In the genomic region with DNA sequence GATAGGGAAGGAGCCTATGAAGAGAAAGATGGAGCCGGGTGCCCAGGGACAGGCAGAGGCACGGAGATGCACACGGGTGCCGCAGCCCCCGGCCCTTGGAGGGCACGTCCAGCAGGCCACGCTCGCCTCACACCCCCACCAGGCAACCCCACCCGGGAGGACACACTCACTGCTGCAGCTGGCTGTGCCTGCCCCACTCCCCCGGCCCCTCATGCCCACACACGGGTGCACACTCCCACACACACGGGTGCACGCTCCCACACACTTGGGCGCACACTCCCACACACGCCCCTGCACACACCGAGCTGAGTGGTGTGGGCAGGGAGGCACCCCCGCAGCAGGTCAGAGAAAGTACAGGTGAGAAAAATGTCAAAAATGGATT, we compare ENCODE assay signal across 19 cellular contexts. TPM values are rescaled to one million over a fixed set of nuclear protein-coding genes. Genes with fewer than 3 reads are reported as not detected.
DNase-seq lines count a peak whose midpoint lies in the region; ATAC-seq and TF ChIP-seq lines count a peak whose summit lies in the region.
"Had no signal": no experiment of that assay in that cellular context is flagged by ENCODE, and none has a peak within 500 bp of the region (broad histone marks: within the 10 kb centered on the region; RNA-seq: fewer than 3 reads in every experiment).

No MANE protein-coding gene starts in this region.

- H4K91ac ChIP-seq in trophoblast cell (ENCODE audit: low read depth, low read length), result no peak overlapping the region

- H2AK5ac ChIP-seq in trophoblast cell (ENCODE audit: low read length), result no peak overlapping the region

- H3K14ac ChIP-seq in trophoblast cell (ENCODE audit: low read length), result no peak overlapping the region

- H4K12ac ChIP-seq in trophoblast cell (ENCODE audit: low read depth, low read length), result no peak overlapping the region

- no peak overlapping the region for H3K4ac ChIP-seq in trophoblast cell (ENCODE audit: low read depth, low read length)

- no peak overlapping the region for H3K18ac ChIP-seq in trophoblast cell (ENCODE audit: low read length)

- H3K79me1 ChIP-seq in trophoblast cell (ENCODE audit: low read length), result no peaks in the 10 kb centered on the region

- H3K27me3 ChIP-seq in mammary epithelial cell (ENCODE audit: insufficient read depth, low read length) (no peaks in the 10 kb centered on the region), trophoblast cell (ENCODE audit: insufficient read depth, low read length) (no peaks in the 10 kb centered on the region), vagina (no peaks in the 10 kb centered on the region)
- H3K27me3 ChIP-seq: dorsolateral prefrontal cortex had no signal

- no peak for TF ChIP-seq CTCF in MCF 10A (IDR thresholded peaks at IDR 0.05; ENCODE audit: unreplicated experiment)
- TF ChIP-seq CTCF in mammary epithelial cell (conservative IDR thresholded peaks at IDR 0.05 in 1 of 2, IDR thresholded peaks at IDR 0.05 in 1 of 2; ENCODE audit: extremely low read depth in 1 of 2, insufficient read depth in 1 of 2, low read depth in 1 of 2, low read length in 2 of 2), result no peak
- TF ChIP-seq CTCF in vagina (IDR thresholded peaks at IDR 0.05), result no peak

- TF ChIP-seq POLR2A in vagina (IDR thresholded peaks at IDR 0.05), result no peak

- no peaks in the 10 kb centered on the region for H3K9me3 ChIP-seq in mammary epithelial cell (replicated peaks; ENCODE audit: insufficient read depth, low read length)
- no peaks in the 10 kb centered on the region for H3K9me3 ChIP-seq in trophoblast cell (ENCODE audit: insufficient read depth, low read depth, low read length)
- no peaks in the 10 kb centered on the region for H3K9me3 ChIP-seq in vagina
- H3K9me3 ChIP-seq: A549, HAP-1 had no signal

- no peak overlapping the region for H3K4me2 ChIP-seq in mammary epithelial cell (ENCODE audit: insufficient read depth, low read depth, low read length)
- no peak overlapping the region for H3K4me2 ChIP-seq in trophoblast cell (ENCODE audit: low read length)
- H3K4me2 ChIP-seq: A549 had no signal

- WGBS in mammary epithelial cell (ENCODE audit: low coverage, missing lambda C conversion rate), result 82% methylated on average over 6 of the region's 17 CpGs
- WGBS in trophoblast cell (ENCODE audit: extremely low coverage, insufficient coverage, insufficient read length), result no CpG with 5 or more reads among the region's 17 CpGs

- no peak overlapping the region for H3K4me3 ChIP-seq in mammary epithelial cell (replicated peaks in 1 of 3; ENCODE audit: insufficient read depth in 1 of 3, low read depth in 2 of 3, low read length in 3 of 3)
- H3K4me3 ChIP-seq in trophoblast cell (ENCODE audit: low read depth, low read length), result peak overlapping the region; percentile 6
- peak overlapping the region; percentile 35 to 45 for H3K4me3 ChIP-seq in vagina
- H3K4me3 ChIP-seq: A549, HAP-1 had no signal

- H3K9ac ChIP-seq in mammary epithelial cell (ENCODE audit: insufficient read depth, low read length) (no peak overlapping the region), trophoblast cell (ENCODE audit: low read length) (no peak overlapping the region)

- H2BK5ac ChIP-seq in trophoblast cell (ENCODE audit: low read depth, low read length, poor library complexity), result no peak overlapping the region

- peak overlapping the region; percentile 30 for H3K27ac Mint-ChIP-seq in MCF 10A (ENCODE audit: low read depth, unreplicated experiment)
- H3K27ac Mint-ChIP-seq: progenitor cell of endocrine pancreas had no signal

- no peak overlapping the region for H4K8ac ChIP-seq in trophoblast cell (ENCODE audit: low read depth, low read length)

- BruUV-seq in MCF 10A (replicated peaks; lab: Mats Ljungman, UMichigan) (no TSS peak), mammary epithelial cell (replicated peaks; lab: Mats Ljungman, UMichigan) (no TSS peak)

- H3K4me1 ChIP-seq in mammary epithelial cell (ENCODE audit: insufficient read depth, low read length) (peaks cover 4% of the 10 kb centered on the region), trophoblast cell (ENCODE audit: control insufficient read depth in 1 of 2, insufficient read depth in 2 of 2, low read length in 2 of 2) (no peaks in the 10 kb centered on the region), vagina (peaks cover 65% of the 10 kb centered on the region)
- H3K4me1 ChIP-seq: A549, HAP-1 had no signal

- POLR2A ChIA-PET in MCF 10A (lab: Yijun Ruan, JAX), result no interaction called here

- H3K36me3 ChIP-seq in mammary epithelial cell (ENCODE audit: insufficient read depth, low read length) (no peaks in the 10 kb centered on the region), trophoblast cell (ENCODE audit: control insufficient read depth in 1 of 2, insufficient read depth in 2 of 2, low read length in 2 of 2) (peaks cover 0 to under 1% of the 10 kb centered on the region in 2 experiments), vagina (peaks cover 0 to under 1% of the 10 kb centered on the region in 2 donors)
- H3K36me3 ChIP-seq: HAP-1 had no signal

- H2BK120ac ChIP-seq in trophoblast cell (ENCODE audit: insufficient read depth, low read length, poor library complexity), result no peak overlapping the region

- DNase-seq in MCF 10A (ENCODE audit: unreplicated experiment) (no peak), mammary epithelial cell (no peak), Right ventricle myocardium superior (peak; percentile 39), trophoblast cell (no peak), vagina (ENCODE audit: extremely low spot score in 2 of 2) (no peak), mesenteric fat pad (ENCODE audit: low spot score) (no peak)
- DNase-seq: activated CD4-positive, CD25-positive, alpha-beta regulatory T cell treated with anti-CD3 and anti-CD28 coated beads, Interleukin-2, amount 50 U/mL, for 72 hours; DMS 273 treated with DMSO at 0.1 percent for 48 hours; Kasumi-1; NCI-H1694; NCI-H524; stimulated activated CD4-positive, alpha-beta T cell treated with anti-CD3 and anti-CD28 coated beads, Interleukin-1b, Interleukin-23, amount 100 ng/mL, for 48 hours; T-helper 1 cell had no signal

- in situ Hi-C loops in mammary epithelial cell (cut with MboI; ENCODE audit: low sequenced_read_pairs in 2 of 2), result no loop called here

- no peak overlapping the region for H3K23ac ChIP-seq in trophoblast cell (ENCODE audit: low read length)

- H2BK12ac ChIP-seq in trophoblast cell (ENCODE audit: low read length), result no peak overlapping the region

- H3K4me3 Mint-ChIP-seq in MCF 10A (ENCODE audit: unreplicated experiment), result no peak overlapping the region

- intact Hi-C loops in MCF 10A (cut with micrococcal nuclease) (no loop called here), mammary epithelial cell (cut with micrococcal nuclease) (no loop called here), Right ventricle myocardium superior (cut with DNase I) (no loop called here), vagina (cut with DNase I) (no loop called here)

- no peaks in the 10 kb centered on the region for H3K27me3 Mint-ChIP-seq in MCF 10A (ENCODE audit: insufficient read depth, unreplicated experiment)
- H3K27me3 Mint-ChIP-seq: progenitor cell of endocrine pancreas had no signal

- peaks cover 6% of the 10 kb centered on the region for H4K20me1 ChIP-seq in mammary epithelial cell (ENCODE audit: insufficient read depth, low read length)

- no peak overlapping the region for H3K27ac ChIP-seq in mammary epithelial cell (ENCODE audit: insufficient read depth, low read depth, low read length)
- no peak overlapping the region for H3K27ac ChIP-seq in trophoblast cell (ENCODE audit: low read depth, low read length)
- H3K27ac ChIP-seq in vagina, result peak overlapping the region; percentile 53
- H3K27ac ChIP-seq: A549 had no signal

- CTCF ChIA-PET in MCF 10A (lab: Yijun Ruan, JAX) (interaction anchor here (0.6 kb wide), 1 partner anchor 124 kb away, joined by 4 read pairs; no protein-coding TSS in a partner anchor), mammary epithelial cell (lab: Charles Lee; ENCODE audit: low non-redundant PET) (no interaction called here)

- H3K4me1 Mint-ChIP-seq in MCF 10A (ENCODE audit: insufficient read depth, unreplicated experiment), result peaks cover 6% of the 10 kb centered on the region

- peaks cover 79% of the 10 kb centered on the region for H3K79me2 ChIP-seq in mammary epithelial cell (ENCODE audit: insufficient read depth, low read length)
- H3K79me2 ChIP-seq in trophoblast cell (ENCODE audit: control insufficient read depth, insufficient read depth, low read length, poor library complexity), result no peaks in the 10 kb centered on the region

- dilution Hi-C loops in mammary epithelial cell (cut with HindIII; ENCODE audit: low sequenced_read_pairs), result no loop called here

- ATAC-seq in Right ventricle myocardium superior (ENCODE audit: poor library complexity), result no peak
- no peak for ATAC-seq in GM21367 (IDR thresholded peaks at IDR 0.05; ENCODE audit: unreplicated experiment)
- no peak for ATAC-seq in HG03571 (IDR thresholded peaks at IDR 0.05; ENCODE audit: unreplicated experiment)

- no peaks in the 10 kb centered on the region for H3K36me3 Mint-ChIP-seq in MCF 10A (ENCODE audit: insufficient read depth, unreplicated experiment)

- H3K9me3 Mint-ChIP-seq in MCF 10A (ENCODE audit: unreplicated experiment), result no peaks in the 10 kb centered on the region

- H2AFZ ChIP-seq in mammary epithelial cell (ENCODE audit: low read depth, low read length), result no peak overlapping the region
- H2AFZ ChIP-seq in trophoblast cell (ENCODE audit: insufficient read depth, low read length, poor library complexity), result no peak overlapping the region

RNA-seq across cellular contexts. Expression of a gene that starts 1.1 kb away (rescaled TPM):
- total RNA-seq in MCF 10A (2022) (20.1 and 20.2 TPM in 2 replicates), mammary epithelial cell (10 to 100 TPM; 26.5 to 30.0 TPM), Right ventricle myocardium superior (46.1 TPM), vagina (34.1 TPM), mesenteric fat pad (39.8 TPM)
- 30.9 TPM for polyA plus RNA-seq in mammary epithelial cell
- polyA minus RNA-seq in mammary epithelial cell, result 32.8 TPM
- polyA plus RNA-seq in trophoblast cell (2013), result 17.4 and 19.5 TPM in 2 replicates

Comparison
In these comparisons a context has a peak if more than half of its experiments do, and no peak if none do; other contexts are left out.
1. H3K4me3 ChIP-seq: peak in trophoblast cell (single experiment) and vagina (2 of 2); none in mammary epithelial cell (0 of 3).